Comparison of ENCODE assay signal across 1 cellular context in the genomic region with DNA sequence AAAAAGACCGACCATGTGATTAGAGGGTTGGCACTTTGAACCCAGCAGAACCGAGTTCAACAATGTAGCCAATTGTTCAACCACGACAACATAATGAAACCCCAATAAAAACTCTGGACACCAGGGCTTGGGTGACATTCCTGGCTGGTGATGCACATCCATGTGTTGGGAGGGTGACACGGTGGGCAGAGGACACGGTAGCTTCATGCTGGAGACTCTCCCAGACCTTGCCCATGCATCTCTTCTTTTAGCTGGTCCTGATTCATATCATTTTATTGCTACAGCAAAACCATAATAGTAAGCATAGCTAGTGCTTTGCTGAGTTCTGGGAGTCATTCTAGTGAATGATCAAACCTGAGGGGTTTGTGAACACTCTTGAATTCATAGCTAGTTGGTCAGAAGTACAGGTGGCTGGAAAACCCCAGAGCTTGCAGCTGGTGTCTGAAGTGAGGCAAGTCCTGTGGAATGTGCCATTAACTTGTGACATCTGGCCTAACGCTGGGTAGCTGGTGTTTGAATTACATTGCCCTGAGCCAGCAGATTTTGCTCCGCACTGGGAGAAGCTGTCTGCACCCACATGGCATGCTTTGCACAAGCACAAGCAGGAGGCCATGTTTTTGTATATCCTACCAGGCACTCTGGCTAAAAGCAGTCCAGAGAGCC.
TF ChIP-seq lines count a peak whose summit lies in the region.

No MANE protein-coding gene starts in this region.

TF ChIP-seq in HepG2, 621 proteins besides CTCF, POLR2A, EP300 and RAD21:
- no peak for TF ChIP-seq ZNF883 (CRISPR knock-in tag; IDR thresholded peaks at IDR 0.05; ENCODE audit: not compliant biosample characterization)
- TF ChIP-seq PITX1 (CRISPR knock-in tag; IDR thresholded peaks at IDR 0.05), result no peak
- peak; percentile 33 to 40; a peak in 3 of 4 replicates for TF ChIP-seq MAFK (conservative IDR thresholded peaks at IDR 0.05 in 1 of 2, IDR thresholded peaks at IDR 0.05 in 1 of 2; ENCODE audit: low read length in 2 of 2)
- no peak for TF ChIP-seq ZNF253 (CRISPR knock-in tag; IDR thresholded peaks at IDR 0.05; ENCODE audit: borderline replicate concordance)
- TF ChIP-seq ZNF598 (CRISPR knock-in tag; IDR thresholded peaks at IDR 0.05; ENCODE audit: borderline replicate concordance), result no peak
- no peak for TF ChIP-seq ZNF770 (CRISPR knock-in tag; IDR thresholded peaks at IDR 0.05)
- TF ChIP-seq, protein P1, sequence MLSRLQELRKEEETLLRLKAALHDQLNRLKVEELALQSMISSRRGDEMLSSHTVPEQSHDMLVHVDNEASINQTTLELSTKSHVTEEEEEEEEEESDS (CRISPR knock-in tag; IDR thresholded peaks at IDR 0.05; ENCODE audit: borderline replicate concordance), result no peak
- no peak for TF ChIP-seq ZNF619 (CRISPR knock-in tag; IDR thresholded peaks at IDR 0.05)
- TF ChIP-seq MAFF (IDR thresholded peaks at IDR 0.05; ENCODE audit: low read depth, low read length), result peak; percentile 28; the same call in 1 of the 2 replicates
- TF ChIP-seq NR2C2 (CRISPR knock-in tag; IDR thresholded peaks at IDR 0.05; ENCODE audit: borderline replicate concordance), result no peak
- TF ChIP-seq STAT5B (CRISPR knock-in tag; IDR thresholded peaks at IDR 0.05), result no peak
- no peak for TF ChIP-seq ZNF615 (CRISPR knock-in tag; IDR thresholded peaks at IDR 0.05; ENCODE audit: borderline replicate concordance)
